In the genomic region with DNA sequence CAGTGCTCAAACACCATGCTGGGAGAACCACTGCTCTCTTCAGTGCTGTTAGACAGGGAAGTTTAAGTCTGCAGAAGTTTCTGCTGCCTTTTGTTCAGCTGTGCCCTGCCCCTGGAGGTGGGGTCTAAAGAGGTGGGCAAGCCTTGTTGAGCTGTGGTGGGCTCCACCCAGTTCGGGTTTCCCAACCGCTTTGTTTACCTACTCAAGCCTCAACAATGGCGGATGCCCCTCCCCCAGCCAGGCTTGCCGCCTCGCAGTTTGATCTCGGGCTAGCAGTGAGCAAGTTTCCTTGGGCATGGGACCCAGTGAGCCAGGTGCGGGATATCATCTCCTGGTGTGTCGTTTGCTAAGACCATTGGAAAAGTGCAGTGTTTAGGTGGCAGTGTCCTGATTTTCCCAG, we compare ENCODE assay signal across 22 cellular contexts.
"Had no signal": no experiment of that assay in that cellular context is flagged by ENCODE, and none has a peak within 500 bp of the region (broad histone marks: within the 10 kb centered on the region; RNA-seq: fewer than 3 reads in every experiment).

No MANE protein-coding gene starts in this region.

- H3K4me3 ChIP-seq: cardiac muscle cell, SK-N-MC had no signal

- H3K27ac ChIP-seq: brain microvascular endothelial cell, cardiac muscle cell, SK-N-MC had no signal

- DNase-seq: activated CD4-positive, CD25-positive, alpha-beta regulatory T cell; activated CD8-positive, alpha-beta memory T cell treated with anti-CD3 and anti-CD28 coated beads, Interleukin-2, amount 50 U/mL, for 4 hours; activated CD8-positive, alpha-beta T cell treated with anti-CD3 and anti-CD28 coated beads for 36 hours; activated gamma-delta T cell treated with Interleukin-2 at 50 U/mL for 16 hours; activated naive CD4-positive, alpha-beta T cell treated with anti-CD3 and anti-CD28 coated beads, Interleukin-2, amount 10 ng/mL, durations not matched to agents 7 days and 5 days; activated naive CD8-positive, alpha-beta T cell treated with anti-CD3 and anti-CD28 coated beads for 36 hours; activated T-cell treated with anti-CD3 and anti-CD28 coated beads, Interleukin-2, amount 50 U/mL, for 72 hours; brain microvascular endothelial cell; NCI-H1092; NCI-H1417; NCI-H1930; NCI-H446; NCI-H524 treated with DMSO at 0.1 percent for 48 hours; NCI-H82; NK-92 treated with Interleukin-12 subunit alpha and Interleukin-12 subunit beta, amount 100 ng/mL, for 24 hours; OCI-M1; RPMI8226; T-cell; T-helper 2 cell; T1000 had no signal

- H3K36me3 ChIP-seq: brain microvascular endothelial cell, cardiac muscle cell had no signal

- H3K27me3 ChIP-seq: brain microvascular endothelial cell, cardiac muscle cell had no signal
